ENCODE assay signal across 14 cellular contexts in the genomic region with DNA sequence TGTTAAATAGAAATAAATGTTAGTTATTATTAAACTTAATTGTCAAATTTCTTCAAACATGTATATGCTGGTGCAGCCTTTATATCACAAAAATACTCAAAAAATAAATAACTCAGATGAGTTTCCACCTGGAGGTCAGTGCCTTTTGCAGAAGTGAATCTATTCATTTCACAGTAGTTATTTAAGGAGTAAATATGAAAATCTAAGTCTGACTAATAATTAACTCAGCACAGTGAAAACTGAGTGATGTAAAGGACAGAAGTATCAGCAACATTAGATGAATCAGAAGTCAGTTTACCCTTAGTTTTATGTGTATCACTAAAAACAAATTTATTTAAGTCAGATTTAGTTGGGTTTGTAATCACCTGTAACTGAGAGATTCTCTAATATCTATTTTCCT.
DNase-seq lines count a peak whose midpoint lies in the region; ATAC-seq, FAIRE-seq and TF ChIP-seq lines count a peak whose summit lies in the region.
"Had no signal": no experiment of that assay in that cellular context is flagged by ENCODE, and none has a peak within 500 bp of the region (broad histone marks: within the 10 kb centered on the region; RNA-seq: fewer than 3 reads in every experiment).

No MANE protein-coding gene starts in this region.

- TF ChIP-seq RAD21 in HepG2 (CRISPR knock-in tag; IDR thresholded peaks at IDR 0.05) = no peak

- H3K27ac ChIP-seq in HepG2 (ENCODE audit: extremely low read length, insufficient read depth, low read length) (no peak overlapping the region), esophagus squamous epithelium (no peak overlapping the region)
- H3K27ac ChIP-seq: upper lobe of right lung had no signal

- no peaks in the 10 kb centered on the region for H3K79me2 ChIP-seq in HepG2 (ENCODE audit: insufficient read depth, low read length)

- CTCF ChIA-PET in HepG2 (lab: Yijun Ruan, JAX; ENCODE audit: low intra/inter-chr PET ratio, low total read pairs) = no interaction called here

- no peaks in the 10 kb centered on the region for H3K4me1 ChIP-seq in HepG2 (ENCODE audit: insufficient read depth, low read length)
- no peaks in the 10 kb centered on the region for H3K4me1 ChIP-seq in esophagus squamous epithelium
- H3K4me1 ChIP-seq: upper lobe of right lung had no signal

- no peak overlapping the region for H3K9ac ChIP-seq in HepG2 (ENCODE audit: insufficient read depth, low read depth, low read length)

- TF ChIP-seq POLR2A in HepG2 (IDR thresholded peaks at IDR 0.05; ENCODE audit: insufficient read depth in 1 of 2, low read depth in 2 of 2, low read length in 2 of 2) = no peak
- TF ChIP-seq POLR2A in esophagus squamous epithelium (IDR thresholded peaks at IDR 0.05) = no peak

- TF ChIP-seq CTCF in HepG2 (CRISPR knock-in tag; IDR thresholded peaks at IDR 0.05) (no peak), esophagus squamous epithelium (IDR thresholded peaks at IDR 0.05) (no peak)

- in situ Hi-C loops in HepG2 (cut with HindIII; ENCODE audit: extremely low pct_ligation_motif_present, low pct_unique_long_range_greater_than_20kb) = no loop called here

- ATAC-seq in GM18502 (IDR thresholded peaks at IDR 0.05; ENCODE audit: poor library complexity, unreplicated experiment) = peak; percentile 64
- ATAC-seq in GM19463 (IDR thresholded peaks at IDR 0.05; ENCODE audit: unreplicated experiment) = peak; percentile 90
- peak; percentile 96 for ATAC-seq in HG02763 (IDR thresholded peaks at IDR 0.05; ENCODE audit: unreplicated experiment)
- peak; percentile 97 for ATAC-seq in HG03354 (IDR thresholded peaks at IDR 0.05; ENCODE audit: poor library complexity, severe bottlenecking, unreplicated experiment)
- ATAC-seq in HG03280 (IDR thresholded peaks at IDR 0.05; ENCODE audit: unreplicated experiment) = no peak
- ATAC-seq in HepG2 = no peak
- ATAC-seq: natural killer cell, upper lobe of right lung had no signal

- DNase-seq in HepG2 (ENCODE audit: low spot score) (no peak), esophagus squamous epithelium (lab: John Stamatoyannopoulos, UW) (no peak), NCI-H446 treated with DMSO at 0.1 percent for 48 hours (lab: John Stamatoyannopoulos, UW) (no peak)
- DNase-seq: activated CD4-positive, alpha-beta T cell treated with anti-CD3 and anti-CD28 coated beads, Interleukin-2, amount 50 U/mL, for 1 hour; anterior cingulate cortex; MG63; natural killer cell; NCI-H2227 treated with DMSO at 0.1 percent for 48 hours; upper lobe of right lung had no signal

- no peak for FAIRE-seq in HepG2 (lab: Jason Lieb, UNC)

- H3K27me3 ChIP-seq in HepG2 (ENCODE audit: control insufficient read depth in 1 of 2, insufficient read depth in 2 of 2, low read length in 2 of 2) (no peaks in the 10 kb centered on the region), esophagus squamous epithelium (no peaks in the 10 kb centered on the region)
- H3K27me3 ChIP-seq: MG63, upper lobe of right lung had no signal

- intact Hi-C loops in HepG2 (cut with micrococcal nuclease; ENCODE audit: unreplicated experiment) = no loop called here
- intact Hi-C loops in esophagus squamous epithelium (cut with DNase I) = no loop called here

- H2AFZ ChIP-seq in HepG2 (ENCODE audit: low read length) = no peak overlapping the region

- peaks cover 50% of the 10 kb centered on the region for H3K9me3 ChIP-seq in HepG2 (ENCODE audit: low read length)
- peaks cover 0 to 9% (median 0%) of the 10 kb centered on the region in 3 donors for H3K9me3 ChIP-seq in esophagus squamous epithelium
- H3K9me3 ChIP-seq: MG63, upper lobe of right lung had no signal

- BruUV-seq in HepG2 (replicated peaks; lab: Mats Ljungman, UMichigan) = no TSS peak

- no peak overlapping the region for H3K4me3 ChIP-seq in HepG2 (replicated peaks in 1 of 3; ENCODE audit: insufficient read depth in 1 of 3, low read depth in 2 of 3, low read length in 3 of 3)
- no peak overlapping the region for H3K4me3 ChIP-seq in esophagus squamous epithelium
- H3K4me3 ChIP-seq: MG63, upper lobe of right lung had no signal

- POLR2A ChIA-PET in HepG2 (lab: Yijun Ruan, JAX) = no interaction called here

- no peak overlapping the region for H3K4me2 ChIP-seq in HepG2 (ENCODE audit: low read depth, low read length)

- H4K20me1 ChIP-seq in HepG2 (ENCODE audit: insufficient read depth, low read length) = no peaks in the 10 kb centered on the region

- no peak for TF ChIP-seq EP300 in HepG2 (IDR thresholded peaks at IDR 0.05; ENCODE audit: low read depth in 2 of 2, low read length in 2 of 2)
- no peak for TF ChIP-seq EP300 in HepG2 (CRISPR knock-in tag; IDR thresholded peaks at IDR 0.05; ENCODE audit: borderline replicate concordance)

- H3K36me3 ChIP-seq in HepG2 (replicated peaks in 1 of 2; ENCODE audit: control insufficient read depth in 1 of 2, insufficient read depth in 2 of 2, low read length in 2 of 2) = no peaks in the 10 kb centered on the region
- H3K36me3 ChIP-seq in esophagus squamous epithelium = no peaks in the 10 kb centered on the region
- H3K36me3 ChIP-seq: MG63, upper lobe of right lung had no signal

TF ChIP-seq in HepG2, 621 proteins besides CTCF, POLR2A, EP300 and RAD21:
- no peak for TF ChIP-seq ZBTB7B (CRISPR knock-in tag; IDR thresholded peaks at IDR 0.05)
- TF ChIP-seq, protein P1, sequence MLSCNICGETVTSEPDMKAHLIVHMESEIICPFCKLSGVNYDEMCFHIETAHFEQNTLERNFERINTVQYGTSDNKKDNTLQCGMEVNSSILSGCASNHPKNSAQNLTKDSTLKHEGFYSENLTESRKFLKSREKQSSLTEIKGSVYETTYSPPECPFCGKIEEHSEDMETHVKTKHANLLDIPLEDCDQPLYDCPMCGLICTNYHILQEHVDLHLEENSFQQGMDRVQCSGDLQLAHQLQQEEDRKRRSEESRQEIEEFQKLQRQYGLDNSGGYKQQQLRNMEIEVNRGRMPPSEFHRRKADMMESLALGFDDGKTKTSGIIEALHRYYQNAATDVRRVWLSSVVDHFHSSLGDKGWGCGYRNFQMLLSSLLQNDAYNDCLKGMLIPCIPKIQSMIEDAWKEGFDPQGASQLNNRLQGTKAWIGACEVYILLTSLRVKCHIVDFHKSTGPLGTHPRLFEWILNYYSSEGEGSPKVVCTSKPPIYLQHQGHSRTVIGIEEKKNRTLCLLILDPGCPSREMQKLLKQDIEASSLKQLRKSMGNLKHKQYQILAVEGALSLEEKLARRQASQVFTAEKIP (CRISPR knock-in tag; IDR thresholded peaks at IDR 0.05; ENCODE audit: borderline replicate concordance) = no peak
- TF ChIP-seq, protein P2, sequence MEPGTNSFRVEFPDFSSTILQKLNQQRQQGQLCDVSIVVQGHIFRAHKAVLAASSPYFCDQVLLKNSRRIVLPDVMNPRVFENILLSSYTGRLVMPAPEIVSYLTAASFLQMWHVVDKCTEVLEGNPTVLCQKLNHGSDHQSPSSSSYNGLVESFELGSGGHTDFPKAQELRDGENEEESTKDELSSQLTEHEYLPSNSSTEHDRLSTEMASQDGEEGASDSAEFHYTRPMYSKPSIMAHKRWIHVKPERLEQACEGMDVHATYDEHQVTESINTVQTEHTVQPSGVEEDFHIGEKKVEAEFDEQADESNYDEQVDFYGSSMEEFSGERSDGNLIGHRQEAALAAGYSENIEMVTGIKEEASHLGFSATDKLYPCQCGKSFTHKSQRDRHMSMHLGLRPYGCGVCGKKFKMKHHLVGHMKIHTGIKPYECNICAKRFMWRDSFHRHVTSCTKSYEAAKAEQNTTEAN (CRISPR knock-in tag; conservative IDR thresholded peaks at IDR 0.05) = no peak
- TF ChIP-seq ZNF232 (CRISPR knock-in tag; IDR thresholded peaks at IDR 0.05; ENCODE audit: borderline replicate concordance) = no peak
- TF ChIP-seq SALL1 (CRISPR knock-in tag; IDR thresholded peaks at IDR 0.05) = no peak
- no peak for TF ChIP-seq ZFYVE20 (CRISPR knock-in tag; IDR thresholded peaks at IDR 0.05; ENCODE audit: borderline replicate concordance, low read depth)
- no peak for TF ChIP-seq TEAD3 (CRISPR knock-in tag; optimal IDR thresholded peaks at IDR 0.05; ENCODE audit: borderline replicate concordance)
- no peak for TF ChIP-seq POLR2AphosphoS2 (IDR thresholded peaks at IDR 0.05; ENCODE audit: low read depth, low read length)
- TF ChIP-seq, protein P3, sequence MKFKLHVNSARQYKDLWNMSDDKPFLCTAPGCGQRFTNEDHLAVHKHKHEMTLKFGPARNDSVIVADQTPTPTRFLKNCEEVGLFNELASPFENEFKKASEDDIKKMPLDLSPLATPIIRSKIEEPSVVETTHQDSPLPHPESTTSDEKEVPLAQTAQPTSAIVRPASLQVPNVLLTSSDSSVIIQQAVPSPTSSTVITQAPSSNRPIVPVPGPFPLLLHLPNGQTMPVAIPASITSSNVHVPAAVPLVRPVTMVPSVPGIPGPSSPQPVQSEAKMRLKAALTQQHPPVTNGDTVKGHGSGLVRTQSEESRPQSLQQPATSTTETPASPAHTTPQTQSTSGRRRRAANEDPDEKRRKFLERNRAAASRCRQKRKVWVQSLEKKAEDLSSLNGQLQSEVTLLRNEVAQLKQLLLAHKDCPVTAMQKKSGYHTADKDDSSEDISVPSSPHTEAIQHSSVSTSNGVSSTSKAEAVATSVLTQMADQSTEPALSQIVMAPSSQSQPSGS (CRISPR knock-in tag; IDR thresholded peaks at IDR 0.05) = no peak
- TF ChIP-seq SNAPC2 (CRISPR knock-in tag; IDR thresholded peaks at IDR 0.05) = no peak
- TF ChIP-seq HOXA9 (CRISPR knock-in tag; IDR thresholded peaks at IDR 0.05; ENCODE audit: borderline replicate concordance) = no peak
- TF ChIP-seq ZNF446 (CRISPR knock-in tag; IDR thresholded peaks at IDR 0.05) = no peak
- no peak for TF ChIP-seq ZKSCAN8 (CRISPR knock-in tag; IDR thresholded peaks at IDR 0.05; ENCODE audit: borderline replicate concordance)
- no peak for TF ChIP-seq NFRKB (IDR thresholded peaks at IDR 0.05)
- TF ChIP-seq, protein P4, sequence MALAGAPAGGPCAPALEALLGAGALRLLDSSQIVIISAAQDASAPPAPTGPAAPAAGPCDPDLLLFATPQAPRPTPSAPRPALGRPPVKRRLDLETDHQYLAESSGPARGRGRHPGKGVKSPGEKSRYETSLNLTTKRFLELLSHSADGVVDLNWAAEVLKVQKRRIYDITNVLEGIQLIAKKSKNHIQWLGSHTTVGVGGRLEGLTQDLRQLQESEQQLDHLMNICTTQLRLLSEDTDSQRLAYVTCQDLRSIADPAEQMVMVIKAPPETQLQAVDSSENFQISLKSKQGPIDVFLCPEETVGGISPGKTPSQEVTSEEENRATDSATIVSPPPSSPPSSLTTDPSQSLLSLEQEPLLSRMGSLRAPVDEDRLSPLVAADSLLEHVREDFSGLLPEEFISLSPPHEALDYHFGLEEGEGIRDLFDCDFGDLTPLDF (CRISPR knock-in tag; IDR thresholded peaks at IDR 0.05) = no peak
- no peak for TF ChIP-seq TBL1XR1 (IDR thresholded peaks at IDR 0.05; ENCODE audit: borderline replicate concordance, low read length, partially characterized antibody)

Comparison
In these comparisons a context has a peak if more than half of its experiments do, and no peak if none do; other contexts are left out.
1. ATAC-seq: peak in GM18502 (single experiment), GM19463 (single experiment), HG02763 (single experiment) and HG03354 (single experiment); none in HG03280 (single experiment) and HepG2 (single experiment).